Comparison of ENCODE assay signal across 20 cellular contexts in the genomic region with DNA sequence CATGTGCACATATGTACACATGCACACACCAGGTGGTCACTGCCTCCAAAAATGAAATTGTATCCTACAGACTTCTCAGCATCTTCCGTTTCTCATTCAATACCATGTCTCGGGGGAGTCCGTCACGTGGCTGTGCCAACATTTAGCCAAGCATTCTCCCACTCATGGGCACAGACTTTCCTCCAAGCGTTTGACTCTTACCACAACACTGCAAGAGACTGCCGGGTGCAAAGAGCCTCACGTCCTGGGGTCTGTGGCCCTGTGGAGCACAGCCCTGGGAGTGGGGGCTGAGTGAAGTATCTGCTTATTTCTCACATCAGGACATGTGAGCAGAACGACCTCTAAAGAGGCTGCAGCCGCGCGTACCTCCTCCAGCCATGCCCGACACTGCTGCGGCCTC. TPM values are rescaled to one million over a fixed set of nuclear protein-coding genes. Genes with fewer than 3 reads are reported as not detected.
DNase-seq lines count a peak whose midpoint lies in the region; ATAC-seq and TF ChIP-seq lines count a peak whose summit lies in the region.
"Had no signal": no experiment of that assay in that cellular context is flagged by ENCODE, and none has a peak within 500 bp of the region (broad histone marks: within the 10 kb centered on the region; RNA-seq: fewer than 3 reads in every experiment).

No MANE protein-coding gene starts in this region.

- peak overlapping the region; percentile 10 for H4K8ac ChIP-seq in neuronal stem cell (ENCODE audit: low read depth, low read length)

- TF ChIP-seq CTCF in BE2C (IDR thresholded peaks at IDR 0.05; ENCODE audit: low read depth, low read length) (no peak), glutamatergic neuron (IDR thresholded peaks at IDR 0.05; ENCODE audit: partially characterized antibody, unreplicated experiment) (no peak), prostate gland (IDR thresholded peaks at IDR 0.05) (no peak)

- H3K4me1 ChIP-seq in BE2C (peaks cover 17% of the 10 kb centered on the region), BLaER1 (peaks cover 94% of the 10 kb centered on the region), neuronal stem cell (ENCODE audit: control insufficient read depth in 2 of 2, insufficient read depth in 1 of 2, low read depth in 1 of 2, low read length in 2 of 2) (no peaks in the 10 kb centered on the region), prostate gland (replicated peaks) (no peaks in the 10 kb centered on the region)

- no peaks in the 10 kb centered on the region for H3K36me3 Mint-ChIP-seq in glutamatergic neuron (ENCODE audit: unreplicated experiment)

- H3K4me2 ChIP-seq in BLaER1: peak overlapping the region; percentile 97
- H3K4me2 ChIP-seq in neuronal stem cell (ENCODE audit: insufficient read depth, low read length, poor library complexity, severe bottlenecking): no peak overlapping the region

- no peak overlapping the region for H2AK5ac ChIP-seq in neuronal stem cell (ENCODE audit: low read depth, low read length)

- no CpG with 5 or more reads among the region's 13 CpGs for WGBS in neuronal stem cell (ENCODE audit: extremely low coverage in 2 of 2, insufficient read length in 2 of 2, insufficient replicate concordance in 1 of 2), 2 donors
- 92% methylated on average over 13 of the region's 13 CpGs for WGBS in prostate gland

- ATAC-seq in HG03520 (IDR thresholded peaks at IDR 0.05; ENCODE audit: unreplicated experiment): no peak
- ATAC-seq: CD8-positive, alpha-beta T cell; HCT116; Panc1; SK-N-SH treated with all-trans-retinoic acid at 6 μM for 48 hours had no signal

- peaks cover 76% of the 10 kb centered on the region for H4K20me1 ChIP-seq in BLaER1

- no peak overlapping the region for H2BK15ac ChIP-seq in neuronal stem cell (ENCODE audit: low read length)

- H3K9ac ChIP-seq in BLaER1 (peak overlapping the region; percentile 15; the same call in 1 of the 2 replicates), neuronal stem cell (ENCODE audit: low read depth, low read length, poor library complexity) (no peak overlapping the region)

- H3K9me3 Mint-ChIP-seq in glutamatergic neuron (ENCODE audit: unreplicated experiment): no peaks in the 10 kb centered on the region
- H3K9me3 Mint-ChIP-seq: CD8-positive, alpha-beta T cell; IgD-negative memory B cell had no signal

- H2BK5ac ChIP-seq in neuronal stem cell (ENCODE audit: low read length): peak overlapping the region; percentile 47

- H2AFZ ChIP-seq in neuronal stem cell (ENCODE audit: low read length): no peak overlapping the region

- no peak overlapping the region for H3K4me3 Mint-ChIP-seq in glutamatergic neuron (ENCODE audit: unreplicated experiment)
- H3K4me3 Mint-ChIP-seq: CD8-positive, alpha-beta T cell; IgD-negative memory B cell had no signal

- no peak overlapping the region for H2BK12ac ChIP-seq in neuronal stem cell (ENCODE audit: low read length)

- H3K36me3 ChIP-seq in BE2C: peaks cover 8% of the 10 kb centered on the region; the same call in 1 of the 2 replicates
- peaks cover 16% of the 10 kb centered on the region for H3K36me3 ChIP-seq in BLaER1
- H3K36me3 ChIP-seq in neuronal stem cell (replicated peaks in 1 of 2; ENCODE audit: control insufficient read depth in 2 of 2, insufficient read depth in 2 of 2, low read length in 2 of 2): peaks cover 7 to 51% of the 10 kb centered on the region in 2 donors
- no peaks in the 10 kb centered on the region for H3K36me3 ChIP-seq in prostate gland

- H3K9me3 ChIP-seq in BE2C (no peaks in the 10 kb centered on the region), BLaER1 (no peaks in the 10 kb centered on the region), neuronal stem cell (replicated peaks in 1 of 2; ENCODE audit: control insufficient read depth in 2 of 2, insufficient read depth in 1 of 2, low read depth in 1 of 2, low read length in 2 of 2) (peaks cover 0 to 3% of the 10 kb centered on the region in 2 donors), prostate gland (no peaks in the 10 kb centered on the region)

- peaks cover 26% of the 10 kb centered on the region for H3K79me1 ChIP-seq in neuronal stem cell (ENCODE audit: low read depth, low read length)

- no peak for TF ChIP-seq POLR2A in prostate gland (IDR thresholded peaks at IDR 0.05)

- no peaks in the 10 kb centered on the region for H3K27me3 Mint-ChIP-seq in glutamatergic neuron (ENCODE audit: unreplicated experiment)
- H3K27me3 Mint-ChIP-seq: IgD-negative memory B cell had no signal

- H3K27me3 ChIP-seq in BE2C (no peaks in the 10 kb centered on the region), BLaER1 (no peaks in the 10 kb centered on the region), neuronal stem cell (ENCODE audit: control insufficient read depth in 3 of 3, insufficient read depth in 3 of 3, low read depth in 1 of 3, low read length in 3 of 3) (no peaks in the 10 kb centered on the region), prostate gland (replicated peaks; ENCODE audit: insufficient read depth) (no peaks in the 10 kb centered on the region)

- no peak overlapping the region for H2BK120ac ChIP-seq in neuronal stem cell (ENCODE audit: low read depth, low read length)

- H3K18ac ChIP-seq in neuronal stem cell (ENCODE audit: low read length): no peak overlapping the region

- no peak overlapping the region for H3K27ac ChIP-seq in BLaER1
- no peak overlapping the region for H3K27ac ChIP-seq in neuronal stem cell (replicated peaks; ENCODE audit: low read length)
- no peak overlapping the region for H3K27ac ChIP-seq in prostate gland

- H3K4me3 ChIP-seq in BE2C (ENCODE audit: low read depth, low read length) (no peak overlapping the region), BLaER1 (no peak overlapping the region), neuronal stem cell (ENCODE audit: low read length in 2 of 2) (no peak overlapping the region), prostate gland (no peak overlapping the region)

- no peak overlapping the region for H3K23ac ChIP-seq in neuronal stem cell (ENCODE audit: low read depth, low read length, poor library complexity)

- DNase-seq in BE2C: peak; percentile 3
- peak; percentile 18 for DNase-seq in glutamatergic neuron
- DNase-seq in neuronal stem cell (ENCODE audit: low spot score): no peak
- DNase-seq in prostate gland (ENCODE audit: low spot score): no peak
- no peak for DNase-seq in activated CD4-positive, alpha-beta T cell treated with anti-CD3 and anti-CD28 coated beads, Interleukin-2, amount 50 U/mL, for 1 hour
- DNase-seq: C1 segment of cervical spinal cord; Calu3; CD8-positive, alpha-beta T cell; GDM1; Karpas-422; MV-4-11; NCI-H1105 treated with DMSO at 0.1 percent for 48 hours; NCI-H187; NCI-H69 had no signal

- intact Hi-C loops in prostate gland (cut with DNase I): no loop called here

- H4K91ac ChIP-seq in neuronal stem cell (ENCODE audit: low read depth, low read length, poor library complexity): no peak overlapping the region

- H3K4ac ChIP-seq in neuronal stem cell (ENCODE audit: low read length): no peak overlapping the region

- H3K27ac Mint-ChIP-seq in glutamatergic neuron (ENCODE audit: unreplicated experiment): no peak overlapping the region
- H3K27ac Mint-ChIP-seq: CD8-positive, alpha-beta T cell; IgD-negative memory B cell had no signal

- peaks cover 6% of the 10 kb centered on the region for H3K4me1 Mint-ChIP-seq in glutamatergic neuron (ENCODE audit: low read depth, unreplicated experiment)

- H3K14ac ChIP-seq in neuronal stem cell (ENCODE audit: low read length): no peak overlapping the region

RNA-seq across cellular contexts. Expression of a gene that starts 28.0 kb away (rescaled TPM):
- polyA plus RNA-seq in BE2C (2012; ENCODE audit: insufficient read depth, insufficient read length, low read depth): 9.3 TPM
- total RNA-seq in glutamatergic neuron (ENCODE audit: unreplicated experiment) (90.6 TPM), prostate gland (10 to 100 TPM; 41.8 to 44.2 TPM)
- 15.9 TPM for polyA plus RNA-seq in neuronal stem cell (2013, experiment 1 of 2)
- polyA plus RNA-seq in neuronal stem cell (2013, experiment 2 of 2): 18.7 TPM

Comparison
In these comparisons a context has a peak if more than half of its experiments do, and no peak if none do; other contexts are left out.
1. DNase-seq: peak in BE2C (single experiment) and glutamatergic neuron (single experiment); none in neuronal stem cell (single experiment), prostate gland (single experiment) and activated CD4-positive, alpha-beta T cell treated with anti-CD3 and anti-CD28 coated beads, Interleukin-2, amount 50 U/mL, for 1 hour (single experiment).